ENCODE assay signal across 25 cellular contexts in the genomic region with DNA sequence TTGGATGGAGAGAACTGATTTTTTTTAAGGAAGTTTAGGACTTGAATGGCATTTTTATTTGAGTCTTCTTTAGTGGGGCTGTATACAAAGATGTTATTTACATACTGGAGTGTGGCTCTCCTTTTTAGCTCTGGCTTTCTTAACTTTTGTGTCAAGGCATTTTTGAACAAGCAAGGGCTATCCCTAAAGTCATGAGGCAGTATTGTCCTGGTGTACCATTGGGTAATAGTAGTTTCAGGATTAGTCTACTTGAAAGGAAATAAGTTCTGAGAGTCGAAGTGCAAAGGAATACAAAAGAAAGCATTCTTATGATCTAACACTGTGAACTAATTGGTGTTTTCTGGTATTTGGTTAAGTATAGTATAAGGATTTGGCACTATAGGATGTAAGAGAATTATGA. TPM values are rescaled to one million over a fixed set of nuclear protein-coding genes. Genes with fewer than 3 reads are reported as not detected.
DNase-seq lines count a peak whose midpoint lies in the region; TF ChIP-seq lines count a peak whose summit lies in the region.
"Had no signal": no experiment of that assay in that cellular context is flagged by ENCODE, and none has a peak within 500 bp of the region (broad histone marks: within the 10 kb centered on the region; RNA-seq: fewer than 3 reads in every experiment).

No MANE protein-coding gene starts in this region.

- peaks cover 10% of the 10 kb centered on the region for H3K9me3 Mint-ChIP-seq in mesothelial cell of epicardium

- H3K4me1 ChIP-seq in prostate gland (replicated peaks) (no peaks in the 10 kb centered on the region), SJCRH30 (no peaks in the 10 kb centered on the region), transverse colon (peaks cover 10 to 32% (median 18%) of the 10 kb centered on the region in 4 donors), sigmoid colon (peaks cover 0 to 27% (median 16%) of the 10 kb centered on the region in 4 donors)

- intact Hi-C loops in prostate gland (cut with DNase I) = no loop called here
- intact Hi-C loops in transverse colon (cut with DNase I; ENCODE audit: low total_unique reads) = no loop called here
- intact Hi-C loops in sigmoid colon (cut with DNase I) = loop anchor here (2.0 to 5.0 kb wide), 2 partner anchors 27 to 68 kb away; partner anchors contain the start of gene TTLL4

- TF ChIP-seq POLR2A in prostate gland (IDR thresholded peaks at IDR 0.05) (no peak), transverse colon (IDR thresholded peaks at IDR 0.05) (no peak), sigmoid colon (IDR thresholded peaks at IDR 0.05) (no peak)

- H3K27ac ChIP-seq in prostate gland (peak overlapping the region; percentile 91 to 96), SJCRH30 (no peak overlapping the region), transverse colon (no peak overlapping the region), sigmoid colon (no peak overlapping the region)

- H3K36me3 ChIP-seq in prostate gland = no peaks in the 10 kb centered on the region
- H3K36me3 ChIP-seq in SJCRH30 = no peaks in the 10 kb centered on the region
- no peaks in the 10 kb centered on the region for H3K36me3 ChIP-seq in transverse colon
- H3K36me3 ChIP-seq in sigmoid colon = no peaks in the 10 kb centered on the region

- peaks cover 36% of the 10 kb centered on the region for H3K4me1 Mint-ChIP-seq in mesothelial cell of epicardium

- no peaks in the 10 kb centered on the region for H3K27me3 Mint-ChIP-seq in mesothelial cell of epicardium (ENCODE audit: low read depth)

- no peak overlapping the region for H3K4me3 ChIP-seq in prostate gland
- H3K4me3 ChIP-seq in SJCRH30 = no peak overlapping the region
- no peak overlapping the region for H3K4me3 ChIP-seq in transverse colon
- H3K4me3 ChIP-seq in sigmoid colon = no peak overlapping the region

- peak; percentile 45 for DNase-seq in GM13976 (ENCODE audit: low spot score)
- DNase-seq in SK-MEL-5 (ENCODE audit: low read depth, low spot score) = peak; percentile 60
- no peak for DNase-seq in mesothelial cell of epicardium (ENCODE audit: low spot score in 2 of 2, unreplicated experiment in 2 of 2)
- no peak for DNase-seq in prostate gland (ENCODE audit: low spot score)
- DNase-seq in stimulated activated CD4-positive, alpha-beta T cell treated with anti-CD3 and anti-CD28 coated beads, Interleukin-2, amount 100 ng/mL, for 24 hours = no peak
- DNase-seq in SJCRH30 = no peak
- DNase-seq in transverse colon = no peak
- no peak for DNase-seq in sigmoid colon
- DNase-seq: C1 segment of cervical spinal cord; CD8-positive, alpha-beta T cell; GOT3; HCEC 1CT; Karpas-422; NCI-H1105; NCI-H1436 treated with DMSO at 0.1 percent for 48 hours; NCI-H2029; NCI-H446 treated with DMSO at 0.1 percent for 48 hours; NCI-H526; Right ventricle myocardium superior; RPMI8226; T-helper 1 cell had no signal

- H3K36me3 Mint-ChIP-seq in mesothelial cell of epicardium = peaks cover 20% of the 10 kb centered on the region

- TF ChIP-seq EP300 in transverse colon (IDR thresholded peaks at IDR 0.05; ENCODE audit: low read depth) (no peak), sigmoid colon (IDR thresholded peaks at IDR 0.05) (no peak)

- H3K9me3 ChIP-seq in prostate gland (no peaks in the 10 kb centered on the region), SJCRH30 (replicated peaks) (no peaks in the 10 kb centered on the region), transverse colon (peaks cover 0 to 7% of the 10 kb centered on the region in 2 donors), sigmoid colon (peaks cover 0 to 4% (median 0%) of the 10 kb centered on the region in 4 donors)

- in situ Hi-C loops in GM13976 (cut with MboI; ENCODE audit: low sequenced_read_pairs, unreplicated experiment) = no loop called here
- in situ Hi-C loops in SK-MEL-5 (cut with HindIII; ENCODE audit: low pct_unique_long_range_greater_than_20kb, low sequenced_read_pairs) = no loop called here
- in situ Hi-C loops in transverse colon (cut with MboI; ENCODE audit: low pct_ligation_motif_present in 1 of 4, low pct_unique_long_range_greater_than_20kb in 1 of 4, low sequenced_read_pairs in 3 of 4) = no loop called here

- whole genome bisulfite sequencing in prostate gland = 60% methylated on average over 1 of the region's 1 CpG
- WGBS in transverse colon (ENCODE audit: low coverage in 1 of 2), 2 donors = 72 to 88% methylated on average over 1 of the region's 1 CpG
- WGBS in sigmoid colon, 2 donors = 79 to 86% methylated on average over 1 of the region's 1 CpG

- TF ChIP-seq CTCF in GM13976 (IDR thresholded peaks at IDR 0.05; ENCODE audit: borderline replicate concordance, control extremely low read depth, extremely low read depth, insufficient read depth, missing control alignments) = no peak
- TF ChIP-seq CTCF in mesothelial cell of epicardium (IDR thresholded peaks at IDR 0.05; ENCODE audit: unreplicated experiment) = no peak
- TF ChIP-seq CTCF in prostate gland (IDR thresholded peaks at IDR 0.05) = no peak
- no peak for TF ChIP-seq CTCF in transverse colon (IDR thresholded peaks at IDR 0.05)
- no peak for TF ChIP-seq CTCF in sigmoid colon (IDR thresholded peaks at IDR 0.05)

- H3K4me3 Mint-ChIP-seq in mesothelial cell of epicardium = no peak overlapping the region
- H3K4me3 Mint-ChIP-seq: CD8-positive, alpha-beta T cell had no signal

- H3K27ac Mint-ChIP-seq in mesothelial cell of epicardium = peak overlapping the region; percentile 26
- H3K27ac Mint-ChIP-seq: CD8-positive, alpha-beta T cell had no signal

- H3K27me3 ChIP-seq in prostate gland (replicated peaks; ENCODE audit: insufficient read depth) = no peaks in the 10 kb centered on the region
- H3K27me3 ChIP-seq in SJCRH30 = no peaks in the 10 kb centered on the region
- no peaks in the 10 kb centered on the region for H3K27me3 ChIP-seq in transverse colon
- no peaks in the 10 kb centered on the region for H3K27me3 ChIP-seq in sigmoid colon

RNA-seq across cellular contexts. Expression of gene CYP27A1, which starts 1.9 kb away (rescaled TPM):
- total RNA-seq in SK-MEL-5 (2014; rRNA removed; shearing (Covaris generic)) = 57.1 and 61.8 TPM in 2 replicates
- 84.0 and 91.0 TPM in 2 replicates for polyA plus RNA-seq in SK-MEL-5 (2015; cell fraction: cytosol; rRNA removed)
- polyA plus RNA-seq in SK-MEL-5 (2015; cell fraction: nucleus; rRNA removed) = 33.5 and 34.8 TPM in 2 replicates
- total RNA-seq in mesothelial cell of epicardium = 15.6 to 16.8 TPM (median 16.6 TPM) in 3 replicates
- total RNA-seq in prostate gland = 10 to 100 TPM; 97.7 to 98.3 TPM
- total RNA-seq in SJCRH30 (2014; rRNA removed; shearing (Covaris generic)) = 3.2 and 3.6 TPM in 2 replicates
- 100 to 1,000 TPM in 1 of 4 donors, 10 to 100 TPM in 3; 48.3 to 159 (median 75.5) TPM for total RNA-seq in transverse colon
- 10 to 100 TPM; 21.9 to 30.1 (median 25.7) TPM for total RNA-seq in sigmoid colon
- 10 to 100 TPM; 13.5 to 17.4 (median 14.6) TPM for polyA plus RNA-seq in sigmoid colon
- total RNA-seq: CD8-positive, alpha-beta T cell had no signal

RNA-seq across cellular contexts. Expression of gene PRKAG3, which starts 51.6 kb away (rescaled TPM):
- total RNA-seq in SK-MEL-5 (2014; rRNA removed; shearing (Covaris generic)) = not detected in 2 replicates
- polyA plus RNA-seq in SK-MEL-5 (2015; cell fraction: cytosol; rRNA removed) = not detected in 2 replicates
- polyA plus RNA-seq in SK-MEL-5 (2015; cell fraction: nucleus; rRNA removed) = not detected in 2 replicates
- total RNA-seq in mesothelial cell of epicardium (2.8 to 3.6 TPM (median 2.9 TPM) in 3 replicates), prostate gland (under 1 TPM in 1 of 2 donors, not detected in 1; 0.14 TPM), transverse colon (not detected), sigmoid colon (not detected)
- 0.13 and 0.16 TPM in 2 replicates for total RNA-seq in SJCRH30 (2014; rRNA removed; shearing (Covaris generic))
- not detected for polyA plus RNA-seq in sigmoid colon
- total RNA-seq: A673; Caco-2; CD8-positive, alpha-beta T cell; HT-29; M059J; Right ventricle myocardium superior had no signal

Comparison
In these comparisons a context has a peak if more than half of its experiments do, and no peak if none do; other contexts are left out.
1. DNase-seq: peak in GM13976 (single experiment) and SK-MEL-5 (single experiment); none in mesothelial cell of epicardium (0 of 2), prostate gland (single experiment), stimulated activated CD4-positive, alpha-beta T cell treated with anti-CD3 and anti-CD28 coated beads, Interleukin-2, amount 100 ng/mL, for 24 hours (0 of 2), SJCRH30 (0 of 2), transverse colon (single experiment) and sigmoid colon (single experiment).
2. H3K27ac ChIP-seq: peak in prostate gland (2 of 2); none in SJCRH30 (single experiment), transverse colon (0 of 4) and sigmoid colon (0 of 4).